In genomic region chr14:55094630-55095157, GRCh38 we compare ENCODE assay signal across 19 cellular contexts. TPM values are rescaled to one million over a fixed set of nuclear protein-coding genes. Genes with fewer than 3 reads are reported as not detected.
DNase-seq lines count a peak whose midpoint lies in the region; FAIRE-seq and TF ChIP-seq lines count a peak whose summit lies in the region.
"Had no signal": no experiment of that assay in that cellular context is flagged by ENCODE, and none has a peak within 500 bp of the region (broad histone marks: within the 10 kb centered on the region; RNA-seq: fewer than 3 reads in every experiment).

No MANE protein-coding gene starts in this region.

- H3K9me3 Mint-ChIP-seq in CD8-positive, alpha-beta memory T cell, result no peaks in the 10 kb centered on the region
- H3K9me3 Mint-ChIP-seq: WTC11 had no signal

- H3K4me3 Mint-ChIP-seq in CD8-positive, alpha-beta memory T cell, result no peak overlapping the region
- H3K4me3 Mint-ChIP-seq: B cell, WTC11 had no signal

- H3K36me3 Mint-ChIP-seq in CD8-positive, alpha-beta memory T cell, result peaks cover 0 to 4% (median 0%) of the 10 kb centered on the region in 3 donors
- H3K36me3 Mint-ChIP-seq: WTC11 had no signal

- TF ChIP-seq CTCF in foreskin fibroblast (IDR thresholded peaks at IDR 0.05; ENCODE audit: low read depth, low read length), result no peak

- no peaks in the 10 kb centered on the region for H3K27me3 Mint-ChIP-seq in CD8-positive, alpha-beta memory T cell
- H3K27me3 Mint-ChIP-seq: B cell had no signal

- no peaks in the 10 kb centered on the region for H3K9me3 ChIP-seq in SJSA1 (replicated peaks)
- no peaks in the 10 kb centered on the region for H3K9me3 ChIP-seq in CD8-positive, alpha-beta memory T cell (ENCODE audit: low read length)
- H3K9me3 ChIP-seq: heart right ventricle, psoas muscle, suprapubic skin had no signal

- no peak overlapping the region for H3K27ac ChIP-seq in SJSA1
- H3K27ac ChIP-seq in CD8-positive, alpha-beta memory T cell (ENCODE audit: low read depth, low read length), result no peak overlapping the region
- H3K27ac ChIP-seq: heart right ventricle, psoas muscle, suprapubic skin had no signal

- H3K4me3 ChIP-seq in SJSA1 (no peak overlapping the region), foreskin fibroblast (ENCODE audit: low read depth in 1 of 2, low read length in 2 of 2) (no peak overlapping the region)
- H3K4me3 ChIP-seq in CD8-positive, alpha-beta memory T cell (ENCODE audit: low read length), result no peak overlapping the region
- H3K4me3 ChIP-seq: heart right ventricle, psoas muscle, suprapubic skin had no signal

- POLR2A ChIA-PET in CD8-positive, alpha-beta memory T cell (lab: Charles Lee), result interaction anchor here (1.5 kb wide), 1 partner anchor 34 kb away, joined by 4 read pairs; the partner anchor contains the start of gene LGALS3

- no peaks in the 10 kb centered on the region for H3K27me3 ChIP-seq in SJSA1 (replicated peaks)
- no peaks in the 10 kb centered on the region for H3K27me3 ChIP-seq in CD8-positive, alpha-beta memory T cell (ENCODE audit: insufficient read depth, low read length, poor library complexity, severe bottlenecking)
- H3K27me3 ChIP-seq: heart right ventricle, suprapubic skin had no signal

- FAIRE-seq in RCC 7860 (lab: Jason Lieb, UNC), result no peak

- CTCF ChIA-PET in CD8-positive, alpha-beta memory T cell (lab: Charles Lee), result interaction anchor here (1.4 to 10.5 kb wide), 4 partner anchors 8 to 65 kb away, joined by 4 to 143 read pairs (median 6); partner anchors contain the start of gene MAPK1IP1L

- H3K4me1 ChIP-seq in SJSA1 (replicated peaks), result peaks cover 25% of the 10 kb centered on the region
- peaks cover 12% of the 10 kb centered on the region for H3K4me1 ChIP-seq in CD8-positive, alpha-beta memory T cell (ENCODE audit: insufficient read depth, low read length)
- H3K4me1 ChIP-seq: psoas muscle had no signal

- no peaks in the 10 kb centered on the region for H3K36me3 ChIP-seq in SJSA1
- H3K36me3 ChIP-seq in CD8-positive, alpha-beta memory T cell (ENCODE audit: insufficient read depth, low read length), result no peaks in the 10 kb centered on the region
- H3K36me3 ChIP-seq: heart right ventricle, suprapubic skin had no signal

- peaks cover 22 to 37% (median 22%) of the 10 kb centered on the region in 3 donors for H3K4me1 Mint-ChIP-seq in CD8-positive, alpha-beta memory T cell

- H3K27ac Mint-ChIP-seq in CD8-positive, alpha-beta memory T cell, result peak overlapping the region in 1 of 8 donors; percentile 19
- H3K27ac Mint-ChIP-seq: B cell, WTC11 had no signal

- DNase-seq in DMS79 treated with DMSO at 0.1 percent for 48 hours (lab: John Stamatoyannopoulos, UW) (peak; percentile 99), NCI-H187 (lab: John Stamatoyannopoulos, UW) (peak; percentile 84 to 86), SJSA1 (ENCODE audit: low read depth in 1 of 2, low spot score in 2 of 2) (peak; percentile 60 to 87), foreskin fibroblast (peak; percentile 46 to 67), glomerular visceral epithelial cell (ENCODE audit: extremely low spot score) (no peak), RCC 7860 (ENCODE audit: low spot score) (no peak), globus pallidus (ENCODE audit: low spot score) (no peak)
- DNase-seq in CD8-positive, alpha-beta memory T cell, result no peak
- DNase-seq: activated naive CD4-positive, alpha-beta T cell treated with anti-CD3 and anti-CD28 coated beads, Interleukin-2, amount 50 U/mL, for 16 hours; caudate nucleus; DMS 273 treated with DMSO at 0.1 percent for 48 hours; heart right ventricle; left colon; NCI-H2029; psoas muscle; SW 1271 had no signal

RNA-seq across cellular contexts. Expression of gene LGALS3, which starts 34.4 kb away (rescaled TPM):
- total RNA-seq in SJSA1 (2014; rRNA removed; shearing (Covaris generic)), result 179 and 310 TPM in 2 replicates
- total RNA-seq in CD8-positive, alpha-beta memory T cell, result 10 to 100 TPM; 54.5 to 55.1 TPM
- 78.0 TPM for polyA plus RNA-seq in CD8-positive, alpha-beta memory T cell

RNA-seq across cellular contexts. Expression of gene MAPK1IP1L, which starts 43.2 kb away (rescaled TPM):
- total RNA-seq in SJSA1 (2014; rRNA removed; shearing (Covaris generic)), result 20.4 and 74.8 TPM in 2 replicates
- total RNA-seq in CD8-positive, alpha-beta memory T cell, result 100 to 1,000 TPM; 104 to 106 TPM
- 86.8 TPM for polyA plus RNA-seq in CD8-positive, alpha-beta memory T cell

Comparison
In these comparisons a context has a peak if more than half of its experiments do, and no peak if none do; other contexts are left out.
1. DNase-seq: peak in DMS79 treated with DMSO at 0.1 percent for 48 hours (single experiment), NCI-H187 (2 of 2), SJSA1 (2 of 2) and foreskin fibroblast (2 of 2); none in glomerular visceral epithelial cell (single experiment), RCC 7860 (single experiment), CD8-positive, alpha-beta memory T cell (0 of 5) and globus pallidus (single experiment).